Comparison of ENCODE assay signal across 1 cellular context in the genomic region with DNA sequence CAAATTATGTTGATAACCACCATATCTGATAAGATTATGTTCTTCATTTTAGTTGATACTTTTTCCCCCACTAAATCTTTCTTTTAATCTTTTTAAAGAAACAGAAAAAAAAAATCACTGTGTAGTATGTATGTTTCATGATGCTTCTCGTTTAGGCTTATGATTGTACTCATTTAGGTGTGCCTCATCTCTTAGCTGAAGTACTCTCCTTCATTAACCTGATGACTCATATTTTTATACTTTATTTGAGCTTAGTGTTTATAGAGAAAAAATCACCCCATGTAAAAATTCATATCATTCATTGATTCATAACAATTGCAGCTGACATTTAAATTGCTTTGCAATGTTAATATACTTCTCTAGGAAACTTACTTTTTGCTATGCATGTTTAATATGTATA.
TF ChIP-seq lines count a peak whose summit lies in the region.

No MANE protein-coding gene starts in this region.

TF ChIP-seq in SK-N-SH treated with all-trans-retinoic acid at 6 μM for 48 hours, 23 proteins besides CTCF, POLR2A, EP300 and RAD21 (continued from another document):
- TF ChIP-seq, protein P1, sequence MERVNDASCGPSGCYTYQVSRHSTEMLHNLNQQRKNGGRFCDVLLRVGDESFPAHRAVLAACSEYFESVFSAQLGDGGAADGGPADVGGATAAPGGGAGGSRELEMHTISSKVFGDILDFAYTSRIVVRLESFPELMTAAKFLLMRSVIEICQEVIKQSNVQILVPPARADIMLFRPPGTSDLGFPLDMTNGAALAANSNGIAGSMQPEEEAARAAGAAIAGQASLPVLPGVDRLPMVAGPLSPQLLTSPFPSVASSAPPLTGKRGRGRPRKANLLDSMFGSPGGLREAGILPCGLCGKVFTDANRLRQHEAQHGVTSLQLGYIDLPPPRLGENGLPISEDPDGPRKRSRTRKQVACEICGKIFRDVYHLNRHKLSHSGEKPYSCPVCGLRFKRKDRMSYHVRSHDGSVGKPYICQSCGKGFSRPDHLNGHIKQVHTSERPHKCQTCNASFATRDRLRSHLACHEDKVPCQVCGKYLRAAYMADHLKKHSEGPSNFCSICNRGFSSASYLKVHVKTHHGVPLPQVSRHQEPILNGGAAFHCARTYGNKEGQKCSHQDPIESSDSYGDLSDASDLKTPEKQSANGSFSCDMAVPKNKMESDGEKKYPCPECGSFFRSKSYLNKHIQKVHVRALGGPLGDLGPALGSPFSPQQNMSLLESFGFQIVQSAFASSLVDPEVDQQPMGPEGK (CRISPR knock-in tag; IDR thresholded peaks at IDR 0.05; ENCODE audit: borderline replicate concordance): no peak
- TF ChIP-seq PPARA (CRISPR knock-in tag; IDR thresholded peaks at IDR 0.05; ENCODE audit: borderline replicate concordance) (no peak), BACH2 (CRISPR knock-in tag; IDR thresholded peaks at IDR 0.05; ENCODE audit: borderline replicate concordance) (no peak), GLIS3 (CRISPR knock-in tag; IDR thresholded peaks at IDR 0.05) (no peak), ZFP30 (CRISPR knock-in tag; IDR thresholded peaks at IDR 0.05) (no peak), TOX (CRISPR knock-in tag; IDR thresholded peaks at IDR 0.05; ENCODE audit: borderline replicate concordance) (no peak), CSDC2 (CRISPR knock-in tag; IDR thresholded peaks at IDR 0.05) (no peak)
- TF ChIP-seq, protein P2, sequence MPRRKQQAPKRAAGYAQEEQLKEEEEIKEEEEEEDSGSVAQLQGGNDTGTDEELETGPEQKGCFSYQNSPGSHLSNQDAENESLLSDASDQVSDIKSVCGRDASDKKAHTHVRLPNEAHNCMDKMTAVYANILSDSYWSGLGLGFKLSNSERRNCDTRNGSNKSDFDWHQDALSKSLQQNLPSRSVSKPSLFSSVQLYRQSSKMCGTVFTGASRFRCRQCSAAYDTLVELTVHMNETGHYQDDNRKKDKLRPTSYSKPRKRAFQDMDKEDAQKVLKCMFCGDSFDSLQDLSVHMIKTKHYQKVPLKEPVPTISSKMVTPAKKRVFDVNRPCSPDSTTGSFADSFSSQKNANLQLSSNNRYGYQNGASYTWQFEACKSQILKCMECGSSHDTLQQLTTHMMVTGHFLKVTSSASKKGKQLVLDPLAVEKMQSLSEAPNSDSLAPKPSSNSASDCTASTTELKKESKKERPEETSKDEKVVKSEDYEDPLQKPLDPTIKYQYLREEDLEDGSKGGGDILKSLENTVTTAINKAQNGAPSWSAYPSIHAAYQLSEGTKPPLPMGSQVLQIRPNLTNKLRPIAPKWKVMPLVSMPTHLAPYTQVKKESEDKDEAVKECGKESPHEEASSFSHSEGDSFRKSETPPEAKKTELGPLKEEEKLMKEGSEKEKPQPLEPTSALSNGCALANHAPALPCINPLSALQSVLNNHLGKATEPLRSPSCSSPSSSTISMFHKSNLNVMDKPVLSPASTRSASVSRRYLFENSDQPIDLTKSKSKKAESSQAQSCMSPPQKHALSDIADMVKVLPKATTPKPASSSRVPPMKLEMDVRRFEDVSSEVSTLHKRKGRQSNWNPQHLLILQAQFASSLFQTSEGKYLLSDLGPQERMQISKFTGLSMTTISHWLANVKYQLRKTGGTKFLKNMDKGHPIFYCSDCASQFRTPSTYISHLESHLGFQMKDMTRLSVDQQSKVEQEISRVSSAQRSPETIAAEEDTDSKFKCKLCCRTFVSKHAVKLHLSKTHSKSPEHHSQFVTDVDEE (CRISPR knock-in tag; IDR thresholded peaks at IDR 0.05): no peak
- TF ChIP-seq, protein P3, sequence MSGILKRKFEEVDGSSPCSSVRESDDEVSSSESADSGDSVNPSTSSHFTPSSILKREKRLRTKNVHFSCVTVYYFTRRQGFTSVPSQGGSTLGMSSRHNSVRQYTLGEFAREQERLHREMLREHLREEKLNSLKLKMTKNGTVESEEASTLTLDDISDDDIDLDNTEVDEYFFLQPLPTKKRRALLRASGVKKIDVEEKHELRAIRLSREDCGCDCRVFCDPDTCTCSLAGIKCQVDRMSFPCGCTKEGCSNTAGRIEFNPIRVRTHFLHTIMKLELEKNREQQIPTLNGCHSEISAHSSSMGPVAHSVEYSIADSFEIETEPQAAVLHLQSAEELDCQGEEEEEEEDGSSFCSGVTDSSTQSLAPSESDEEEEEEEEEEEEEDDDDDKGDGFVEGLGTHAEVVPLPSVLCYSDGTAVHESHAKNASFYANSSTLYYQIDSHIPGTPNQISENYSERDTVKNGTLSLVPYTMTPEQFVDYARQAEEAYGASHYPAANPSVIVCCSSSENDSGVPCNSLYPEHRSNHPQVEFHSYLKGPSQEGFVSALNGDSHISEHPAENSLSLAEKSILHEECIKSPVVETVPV (CRISPR knock-in tag; IDR thresholded peaks at IDR 0.05): no peak
TF ChIP-seq in SK-N-SH treated with all-trans-retinoic acid at 6 μM for 48 hours: peak in this region for 0.
